Comparison of ENCODE assay signal across 20 cellular contexts in genomic region chr3:42552830-42553229, GRCh38. TPM values are rescaled to one million over a fixed set of nuclear protein-coding genes. Genes with fewer than 3 reads are reported as not detected.
DNase-seq lines count a peak whose midpoint lies in the region; ATAC-seq and TF ChIP-seq lines count a peak whose summit lies in the region.
"Had no signal": no experiment of that assay in that cellular context is flagged by ENCODE, and none has a peak within 500 bp of the region (broad histone marks: within the 10 kb centered on the region; RNA-seq: fewer than 3 reads in every experiment).

No MANE protein-coding gene starts in this region.

- H3K4me3 Mint-ChIP-seq in activated CD4-positive, alpha-beta T cell treated with anti-CD3 and anti-CD28 coated beads, Interleukin-2, amount 10 ng/mL, durations not matched to agents 7 days and 5 days, result no peak overlapping the region
- no peak overlapping the region for H3K4me3 Mint-ChIP-seq in central memory CD8-positive, alpha-beta T cell
- H3K4me3 Mint-ChIP-seq in stimulated activated effector memory CD8-positive, alpha-beta T cell treated with anti-CD3 and anti-CD28 coated beads, Interleukin-12 subunit alpha, Interleukin-12 subunit beta, amount 100 ng/mL, for 72 hours, result no peak overlapping the region

- DNase-seq in activated CD4-positive, alpha-beta T cell treated with anti-CD3 and anti-CD28 coated beads, Interleukin-2, amount 10 ng/mL, durations not matched to agents 7 days and 5 days, result no peak
- no peak for DNase-seq in activated CD4-positive, alpha-beta T cell treated with anti-CD3 and anti-CD28 coated beads, Interleukin-2, amount 50 U/mL, for 4 hours
- DNase-seq in NCI-H2029 (lab: John Stamatoyannopoulos, UW) (peak; percentile 20), GM20000 (ENCODE audit: low spot score) (no peak), tibial nerve (ENCODE audit: low spot score in 2 of 2) (no peak)
- DNase-seq in central memory CD8-positive, alpha-beta T cell (ENCODE audit: low spot score in 2 of 2), result no peak
- no peak for DNase-seq in stimulated activated effector memory CD8-positive, alpha-beta T cell treated with anti-CD3 and anti-CD28 coated beads, Interleukin-12 subunit alpha, Interleukin-12 subunit beta, amount 100 ng/mL, for 72 hours (ENCODE audit: low spot score in 2 of 2)
- DNase-seq: 8988T, DMS53, GF-D8, MM.1S, NCI-H1048, NCI-H1417 treated with DMSO at 0.1 percent for 48 hours, NCI-H187, NCI-H2227 treated with DMSO at 0.1 percent for 48 hours, NCI-H510A, NCI-H748 treated with DMSO at 0.1 percent for 48 hours, Peyer's patch had no signal

- peaks cover 48% of the 10 kb centered on the region for H3K36me3 Mint-ChIP-seq in activated CD4-positive, alpha-beta T cell treated with anti-CD3 and anti-CD28 coated beads, Interleukin-2, amount 10 ng/mL, durations not matched to agents 7 days and 5 days (ENCODE audit: low read depth)
- H3K36me3 Mint-ChIP-seq in central memory CD8-positive, alpha-beta T cell (ENCODE audit: insufficient read depth), result peaks cover 25% of the 10 kb centered on the region
- peaks cover 84% of the 10 kb centered on the region for H3K36me3 Mint-ChIP-seq in stimulated activated effector memory CD8-positive, alpha-beta T cell treated with anti-CD3 and anti-CD28 coated beads, Interleukin-12 subunit alpha, Interleukin-12 subunit beta, amount 100 ng/mL, for 72 hours

- H3K27ac Mint-ChIP-seq in activated CD4-positive, alpha-beta T cell treated with anti-CD3 and anti-CD28 coated beads, Interleukin-2, amount 10 ng/mL, durations not matched to agents 7 days and 5 days, result peak overlapping the region; percentile 28
- peak overlapping the region; percentile 4 for H3K27ac Mint-ChIP-seq in central memory CD8-positive, alpha-beta T cell (ENCODE audit: low read depth)
- H3K27ac Mint-ChIP-seq in stimulated activated effector memory CD8-positive, alpha-beta T cell treated with anti-CD3 and anti-CD28 coated beads, Interleukin-12 subunit alpha, Interleukin-12 subunit beta, amount 100 ng/mL, for 72 hours, result peak overlapping the region; percentile 98

- CTCF ChIA-PET in activated CD4-positive, alpha-beta T cell treated with anti-CD3 and anti-CD28 coated beads, Interleukin-2, amount 10 ng/mL, durations not matched to agents 7 days and 5 days (lab: Charles Lee), result no interaction called here

- ATAC-seq in central memory CD8-positive, alpha-beta T cell (replicated peaks; ENCODE audit: extremely low read depth, poor library complexity, severe bottlenecking), result no peak
- ATAC-seq in stimulated activated effector memory CD8-positive, alpha-beta T cell treated with anti-CD3 and anti-CD28 coated beads, Interleukin-12 subunit alpha, Interleukin-12 subunit beta, amount 100 ng/mL, for 72 hours, result no peak
- ATAC-seq: SK-N-SH treated with all-trans-retinoic acid at 6 μM for 48 hours had no signal

- H3K9me3 Mint-ChIP-seq in activated CD4-positive, alpha-beta T cell treated with anti-CD3 and anti-CD28 coated beads, Interleukin-2, amount 10 ng/mL, durations not matched to agents 7 days and 5 days, result no peaks in the 10 kb centered on the region
- no peaks in the 10 kb centered on the region for H3K9me3 Mint-ChIP-seq in central memory CD8-positive, alpha-beta T cell
- H3K9me3 Mint-ChIP-seq in stimulated activated effector memory CD8-positive, alpha-beta T cell treated with anti-CD3 and anti-CD28 coated beads, Interleukin-12 subunit alpha, Interleukin-12 subunit beta, amount 100 ng/mL, for 72 hours, result no peaks in the 10 kb centered on the region

- no peaks in the 10 kb centered on the region for H3K4me1 ChIP-seq in tibial nerve
- H3K4me1 ChIP-seq: Peyer's patch had no signal

- no peak for TF ChIP-seq POLR2A in tibial nerve (IDR thresholded peaks at IDR 0.05)

- no peak for TF ChIP-seq EP300 in tibial nerve (IDR thresholded peaks at IDR 0.05)

- H3K36me3 ChIP-seq in tibial nerve, result peaks cover 0 to 81% (median 7%) of the 10 kb centered on the region in 3 donors

- H3K4me1 Mint-ChIP-seq in activated CD4-positive, alpha-beta T cell treated with anti-CD3 and anti-CD28 coated beads, Interleukin-2, amount 10 ng/mL, durations not matched to agents 7 days and 5 days, result peaks cover 36% of the 10 kb centered on the region
- peaks cover 33% of the 10 kb centered on the region for H3K4me1 Mint-ChIP-seq in central memory CD8-positive, alpha-beta T cell
- H3K4me1 Mint-ChIP-seq in stimulated activated effector memory CD8-positive, alpha-beta T cell treated with anti-CD3 and anti-CD28 coated beads, Interleukin-12 subunit alpha, Interleukin-12 subunit beta, amount 100 ng/mL, for 72 hours, result peaks cover 16% of the 10 kb centered on the region

- TF ChIP-seq CTCF in GM20000 (IDR thresholded peaks at IDR 0.05; ENCODE audit: extremely low read depth, missing control alignments) (no peak), tibial nerve (IDR thresholded peaks at IDR 0.05) (no peak)

- H3K27ac ChIP-seq in tibial nerve, result no peak overlapping the region
- H3K27ac ChIP-seq: BLaER1 treated with 17β-estradiol and CSF1 and Interleukin-3, amounts not matched to agents 10 nM and 100 nM; Peyer's patch had no signal

- no peaks in the 10 kb centered on the region for H3K9me3 ChIP-seq in tibial nerve
- H3K9me3 ChIP-seq: BLaER1 treated with 17β-estradiol and CSF1 and Interleukin-3, amounts not matched to agents 10 nM and 100 nM; Peyer's patch had no signal

- H3K27me3 Mint-ChIP-seq in activated CD4-positive, alpha-beta T cell treated with anti-CD3 and anti-CD28 coated beads, Interleukin-2, amount 10 ng/mL, durations not matched to agents 7 days and 5 days, result no peaks in the 10 kb centered on the region
- H3K27me3 Mint-ChIP-seq in central memory CD8-positive, alpha-beta T cell, result no peaks in the 10 kb centered on the region

- WGBS in tibial nerve, 2 donors, result 11 to 23% methylated on average over 1 of the region's 1 CpG

- no peaks in the 10 kb centered on the region for H3K27me3 ChIP-seq in tibial nerve
- H3K27me3 ChIP-seq: BLaER1 treated with 17β-estradiol and CSF1 and Interleukin-3, amounts not matched to agents 10 nM and 100 nM; Peyer's patch had no signal

- POLR2A ChIA-PET in activated CD4-positive, alpha-beta T cell treated with anti-CD3 and anti-CD28 coated beads, Interleukin-2, amount 10 ng/mL, durations not matched to agents 7 days and 5 days (lab: Charles Lee), result no interaction called here

- no peak overlapping the region for H3K4me3 ChIP-seq in tibial nerve
- H3K4me3 ChIP-seq: BLaER1 treated with 17β-estradiol and CSF1 and Interleukin-3, amounts not matched to agents 10 nM and 100 nM; Peyer's patch had no signal

RNA-seq across cellular contexts. Expression of gene SEC22C, which starts 28.9 kb away (rescaled TPM):
- total RNA-seq in activated CD4-positive, alpha-beta T cell treated with anti-CD3 and anti-CD28 coated beads, Interleukin-2, amount 10 ng/mL, durations not matched to agents 7 days and 5 days, result 10 to 100 TPM; 56.0 to 58.9 TPM
- 10 to 100 TPM; 74.1 to 95.3 (median 86.1) TPM for total RNA-seq in tibial nerve

RNA-seq across cellular contexts. Expression of gene SS18L2, which starts 37.8 kb away (rescaled TPM):
- total RNA-seq in activated CD4-positive, alpha-beta T cell treated with anti-CD3 and anti-CD28 coated beads, Interleukin-2, amount 10 ng/mL, durations not matched to agents 7 days and 5 days, result 10 to 100 TPM; 48.9 to 63.6 TPM
- total RNA-seq in tibial nerve, result 10 to 100 TPM; 10.2 to 28.2 (median 15.7) TPM

RNA-seq across cellular contexts. Expression of gene NKTR, which starts 47.7 kb away (rescaled TPM):
- total RNA-seq in activated CD4-positive, alpha-beta T cell treated with anti-CD3 and anti-CD28 coated beads, Interleukin-2, amount 10 ng/mL, durations not matched to agents 7 days and 5 days, result 100 to 1,000 TPM in 1 of 2 experiments, 10 to 100 TPM in 1; 96.4 to 106 TPM
- total RNA-seq in tibial nerve, result 100 to 1,000 TPM; 122 to 175 (median 146) TPM

RNA-seq across cellular contexts. Expression of gene VIPR1, which starts 50.4 kb away (rescaled TPM):
- 10 to 100 TPM; 19.9 to 21.3 TPM for total RNA-seq in activated CD4-positive, alpha-beta T cell treated with anti-CD3 and anti-CD28 coated beads, Interleukin-2, amount 10 ng/mL, durations not matched to agents 7 days and 5 days
- 10 to 100 TPM in 2 of 4 donors, 1 to 10 TPM in 2; 2.4 to 17.3 (median 10.4) TPM for total RNA-seq in tibial nerve

Comparison
In these comparisons a context has a peak if more than half of its experiments do, and no peak if none do; other contexts are left out.
1. H3K27ac Mint-ChIP-seq: peak in every context shown above with its lines; median percentile 98 in stimulated activated effector memory CD8-positive, alpha-beta T cell treated with anti-CD3 and anti-CD28 coated beads, Interleukin-12 subunit alpha, Interleukin-12 subunit beta, amount 100 ng/mL, for 72 hours; 28 in activated CD4-positive, alpha-beta T cell treated with anti-CD3 and anti-CD28 coated beads, Interleukin-2, amount 10 ng/mL, durations not matched to agents 7 days and 5 days; 4 in central memory CD8-positive, alpha-beta T cell.